ENCODE assay signal across 27 cellular contexts in the genomic region with DNA sequence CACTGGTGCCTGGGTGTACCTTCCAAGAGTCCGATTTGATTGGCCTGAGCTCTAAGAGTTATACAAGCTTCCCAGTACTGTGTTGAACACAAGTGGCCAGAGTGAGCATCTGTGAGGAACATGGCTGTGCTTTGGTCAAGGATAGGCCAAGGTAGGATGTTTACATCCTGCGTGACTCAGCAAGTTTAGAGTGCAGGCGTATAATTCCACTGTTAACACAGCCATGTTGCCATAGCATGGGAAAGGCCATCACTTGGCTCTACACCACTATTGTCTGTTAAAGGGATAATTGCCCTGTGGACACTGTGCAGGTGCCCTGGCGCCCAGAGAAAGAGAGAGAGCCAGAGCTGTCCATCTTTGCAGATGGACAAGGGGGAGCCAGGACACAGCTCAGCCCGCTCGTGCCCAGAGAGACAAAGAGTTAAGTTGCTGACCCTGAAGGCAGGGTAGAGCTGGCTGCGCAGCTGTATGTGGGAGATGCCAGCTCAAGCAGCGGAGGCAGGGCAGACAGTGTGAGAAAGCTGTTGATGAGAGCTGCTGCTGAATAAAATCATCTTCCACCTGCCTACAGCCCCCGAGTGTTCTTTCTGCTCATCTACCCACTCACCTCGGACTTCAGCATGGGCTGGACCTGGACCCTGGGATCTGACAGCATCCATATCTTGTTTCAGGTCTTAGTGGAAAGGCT. TPM values are rescaled to one million over a fixed set of nuclear protein-coding genes. Genes with fewer than 3 reads are reported as not detected.
"Had no signal": no experiment of that assay in that cellular context is flagged by ENCODE, and none has a peak within 500 bp of the region (broad histone marks: within the 10 kb centered on the region; RNA-seq: fewer than 3 reads in every experiment).

No MANE protein-coding gene starts in this region.

- H3K4me3 ChIP-seq: esophagus muscularis mucosa, gastrocnemius medialis, heart right ventricle, neural progenitor cell, pancreas, prostate gland, spleen, thoracic aorta, transverse colon had no signal

- H3K27ac Mint-ChIP-seq: effector memory CD8-positive, alpha-beta T cell; mesothelial cell of epicardium; natural killer cell treated with Interleukin-12 subunit alpha and Interleukin-12 subunit beta and Interleukin-15 and Interleukin-18, amount 100 ng/mL, for 72 hours; neural progenitor cell; stimulated activated naive B cell treated with anti-CD40 and anti-IgM and Interleukin-4, amounts not matched to agents 10 μg/mL and 1 μg/mL and 100 μg/mL, for 72 hours; stimulated activated naive CD8-positive, alpha-beta T cell treated with anti-CD3 and anti-CD28 coated beads, Interleukin-15, amount 100 ng/mL, for 72 hours had no signal

- H3K36me3 Mint-ChIP-seq: mesothelial cell of epicardium; natural killer cell treated with Interleukin-12 subunit alpha and Interleukin-12 subunit beta and Interleukin-15 and Interleukin-18, amount 100 ng/mL, for 72 hours; neural progenitor cell had no signal

- H3K4me3 Mint-ChIP-seq: effector memory CD8-positive, alpha-beta T cell; mesothelial cell of epicardium; natural killer cell treated with Interleukin-12 subunit alpha and Interleukin-12 subunit beta and Interleukin-15 and Interleukin-18, amount 100 ng/mL, for 72 hours; neural progenitor cell; stimulated activated naive B cell treated with anti-CD40 and anti-IgM and Interleukin-4, amounts not matched to agents 10 μg/mL and 1 μg/mL and 100 μg/mL, for 72 hours; stimulated activated naive CD8-positive, alpha-beta T cell treated with anti-CD3 and anti-CD28 coated beads, Interleukin-15, amount 100 ng/mL, for 72 hours had no signal

- H3K27me3 Mint-ChIP-seq: stimulated activated naive CD8-positive, alpha-beta T cell treated with anti-CD3 and anti-CD28 coated beads, Interleukin-15, amount 100 ng/mL, for 72 hours had no signal

- ATAC-seq: effector memory CD8-positive, alpha-beta T cell; gastrocnemius medialis; heart right ventricle; left lobe of liver; natural killer cell treated with Interleukin-12 subunit alpha and Interleukin-12 subunit beta and Interleukin-15 and Interleukin-18, amount 100 ng/mL, for 72 hours; pancreas; sciatic nerve; stimulated activated naive B cell treated with anti-CD40 and anti-IgM and Interleukin-4, amounts not matched to agents 10 μg/mL and 1 μg/mL and 100 μg/mL, for 72 hours; stimulated activated naive CD8-positive, alpha-beta T cell treated with anti-CD3 and anti-CD28 coated beads, Interleukin-15, amount 100 ng/mL, for 72 hours had no signal

- H3K4me1 ChIP-seq: esophagus muscularis mucosa, gastrocnemius medialis, heart right ventricle, neural progenitor cell, pancreas, prostate gland, spleen, transverse colon had no signal

- H3K4me1 Mint-ChIP-seq: mesothelial cell of epicardium; neural progenitor cell; stimulated activated naive B cell treated with anti-CD40 and anti-IgM and Interleukin-4, amounts not matched to agents 10 μg/mL and 1 μg/mL and 100 μg/mL, for 72 hours; stimulated activated naive CD8-positive, alpha-beta T cell treated with anti-CD3 and anti-CD28 coated beads, Interleukin-15, amount 100 ng/mL, for 72 hours had no signal

- H3K9me3 ChIP-seq: esophagus muscularis mucosa, gastrocnemius medialis, heart right ventricle, pancreas, prostate gland, thoracic aorta, transverse colon had no signal

- DNase-seq: effector memory CD8-positive, alpha-beta T cell; gastrocnemius medialis; heart right ventricle; islet precursor cell; mammary epithelial cell; nucleus accumbens; pancreas; spleen; stimulated activated CD4-positive, alpha-beta T cell treated with anti-CD3 and anti-CD28 coated beads, Interleukin-15, amount 100 ng/mL, for 24 hours; stimulated activated CD4-positive, alpha-beta T cell treated with anti-CD3 and anti-CD28 coated beads, Interleukin-1b, Interleukin-23, amount 100 ng/mL, for 48 hours; stimulated activated CD4-positive, alpha-beta T cell treated with anti-CD3 and anti-CD28 coated beads, Interleukin-4, amount 100 ng/mL, for 4 hours; stimulated activated naive B cell treated with anti-CD40 and anti-IgM and Interleukin-4, amounts not matched to agents 10 μg/mL and 1 μg/mL and 100 μg/mL, for 72 hours; stimulated activated naive CD8-positive, alpha-beta T cell treated with anti-CD3 and anti-CD28 coated beads, Interleukin-15, amount 100 ng/mL, for 72 hours; transverse colon had no signal

- H3K36me3 ChIP-seq: esophagus muscularis mucosa, gastrocnemius medialis, heart right ventricle, neural progenitor cell, pancreas, prostate gland, spleen, thoracic aorta, transverse colon had no signal

- H3K27me3 ChIP-seq: esophagus muscularis mucosa, gastrocnemius medialis, heart right ventricle, neural progenitor cell, pancreas, spleen, transverse colon had no signal

- H3K27ac ChIP-seq: epithelial cell of prostate, esophagus muscularis mucosa, gastrocnemius medialis, heart right ventricle, neural progenitor cell, pancreas, prostate gland, spleen, thoracic aorta, transverse colon had no signal

RNA-seq across cellular contexts. Expression of gene CFAP52, which starts 11.7 kb away (rescaled TPM):
- total RNA-seq: gastrocnemius medialis; left lobe of liver; mammary epithelial cell; mesothelial cell of epicardium; natural killer cell treated with Interleukin-12 subunit alpha and Interleukin-12 subunit beta and Interleukin-15 and Interleukin-18, amount 100 ng/mL, for 72 hours; pancreas; sciatic nerve; skeletal muscle tissue; spleen; subcutaneous adipose tissue; thoracic aorta; transverse colon; ureter had no signal
- polyA plus RNA-seq: heart right ventricle, mammary epithelial cell, pancreas, spleen had no signal

RNA-seq across cellular contexts. Expression of gene USP43, which starts 57.2 kb away (rescaled TPM):
- total RNA-seq: fibroblast of villous mesenchyme, heart right ventricle had no signal
